16 cellular contexts compared by ENCODE assay signal in genomic region chr4:7366180-7366957, GRCh38.
DNase-seq lines count a peak whose midpoint lies in the region; ATAC-seq, FAIRE-seq and TF ChIP-seq lines count a peak whose summit lies in the region.
"Had no signal": no experiment of that assay in that cellular context is flagged by ENCODE, and none has a peak within 500 bp of the region (broad histone marks: within the 10 kb centered on the region; RNA-seq: fewer than 3 reads in every experiment).

No MANE protein-coding gene starts in this region.

- peak; percentile 70 for DNase-seq in H7
- no peak for DNase-seq in astrocyte (ENCODE audit: low read depth)
- no peak for DNase-seq in nephron progenitor cell
- no peak for DNase-seq in activated naive CD4-positive, alpha-beta T cell treated with anti-CD3 and anti-CD28 coated beads, Interleukin-2, amount 50 U/mL, for 72 hours (ENCODE audit: low spot score in 2 of 2)
- DNase-seq: activated CD4-positive, alpha-beta T cell treated with anti-CD3 and anti-CD28 coated beads, Interleukin-2, amount 10 ng/mL, durations not matched to agents 24 days and 14 days; activated effector memory CD4-positive, alpha-beta T cell treated with anti-CD3 and anti-CD28 coated beads, Interleukin-2, amount 50 U/mL, for 16 hours; kidney glomerular epithelial cell; NCI-H226; stimulated activated CD4-positive, alpha-beta T cell treated with anti-CD3 and anti-CD28 coated beads, Interleukin-12 subunit alpha, Interleukin-12 subunit beta, amount 100 ng/mL, for 4 hours had no signal

- no peak for ATAC-seq in stimulated activated memory B cell treated with anti-CD40 and anti-IgM and Interleukin-4, amounts not matched to agents 10 μg/mL and 1 μg/mL and 100 μg/mL, for 72 hours
- no peak for ATAC-seq in activated naive CD4-positive, alpha-beta T cell treated with anti-CD3 and anti-CD28 coated beads, Interleukin-2, amount 50 U/mL, for 72 hours
- no peak for ATAC-seq in HG02884 (IDR thresholded peaks at IDR 0.05; ENCODE audit: unreplicated experiment)
- ATAC-seq: esophagus mucosa had no signal

- H3K27ac ChIP-seq in BLaER1 (peak overlapping the region; percentile 58; the same call in 1 of the 2 replicates), astrocyte (ENCODE audit: low read depth, low read length) (no peak overlapping the region)
- H3K27ac ChIP-seq: gastrocnemius medialis, neutrophil, suprapubic skin had no signal

- peak overlapping the region; percentile 46; the same call in 1 of the 2 replicates for H3K9ac ChIP-seq in BLaER1
- H3K9ac ChIP-seq in astrocyte (ENCODE audit: low read length) = no peak overlapping the region

- peaks cover 5% of the 10 kb centered on the region for H3K36me3 Mint-ChIP-seq in astrocyte (ENCODE audit: low read depth, unreplicated experiment)
- H3K36me3 Mint-ChIP-seq in nephron progenitor cell (ENCODE audit: low read depth) = peaks cover 4% of the 10 kb centered on the region
- no peaks in the 10 kb centered on the region for H3K36me3 Mint-ChIP-seq in stimulated activated memory B cell treated with anti-CD40 and anti-IgM and Interleukin-4, amounts not matched to agents 10 μg/mL and 1 μg/mL and 100 μg/mL, for 72 hours
- H3K36me3 Mint-ChIP-seq in activated naive CD4-positive, alpha-beta T cell treated with anti-CD3 and anti-CD28 coated beads, Interleukin-2, amount 50 U/mL, for 72 hours = no peaks in the 10 kb centered on the region

- H3K36me3 ChIP-seq in BLaER1 (no peaks in the 10 kb centered on the region), H7 (replicated peaks; ENCODE audit: control insufficient read depth, insufficient read depth, low read length) (no peaks in the 10 kb centered on the region), astrocyte (ENCODE audit: insufficient read depth, low read length) (no peaks in the 10 kb centered on the region)
- H3K36me3 ChIP-seq: gastrocnemius medialis, neutrophil, suprapubic skin had no signal

- H4K20me1 ChIP-seq in BLaER1 (no peaks in the 10 kb centered on the region), astrocyte (ENCODE audit: insufficient read depth, low read length) (peaks cover 57% of the 10 kb centered on the region)

- H3K4me3 ChIP-seq in BLaER1 (no peak overlapping the region), H7 (ENCODE audit: insufficient read depth, low read depth, low read length) (no peak overlapping the region), astrocyte (ENCODE audit: insufficient read depth, low read depth, low read length) (no peak overlapping the region)
- H3K4me3 ChIP-seq: gastrocnemius medialis, suprapubic skin had no signal

- TF ChIP-seq CTCF in astrocyte (IDR thresholded peaks at IDR 0.05; ENCODE audit: insufficient read depth, low read depth, low read length) (no peak), nephron progenitor cell (IDR thresholded peaks at IDR 0.05) (no peak)

- no peak for FAIRE-seq in astrocyte (lab: Jason Lieb, UNC)

- peaks cover 7% of the 10 kb centered on the region for H3K4me1 Mint-ChIP-seq in astrocyte (ENCODE audit: low read depth, unreplicated experiment)
- H3K4me1 Mint-ChIP-seq in nephron progenitor cell = peaks cover 35% of the 10 kb centered on the region
- H3K4me1 Mint-ChIP-seq in stimulated activated memory B cell treated with anti-CD40 and anti-IgM and Interleukin-4, amounts not matched to agents 10 μg/mL and 1 μg/mL and 100 μg/mL, for 72 hours = no peaks in the 10 kb centered on the region
- H3K4me1 Mint-ChIP-seq: activated CD4-positive, alpha-beta T cell treated with anti-CD3 and anti-CD28 coated beads, Interleukin-2, amount 10 ng/mL, durations not matched to agents 24 days and 14 days had no signal

- H3K9me3 ChIP-seq in BLaER1 (peaks cover 3% of the 10 kb centered on the region; the same call in 1 of the 2 replicates), astrocyte (ENCODE audit: insufficient read depth, low read depth, low read length) (no peaks in the 10 kb centered on the region)
- H3K9me3 ChIP-seq: gastrocnemius medialis, neutrophil, suprapubic skin had no signal

- peak overlapping the region; percentile 31 for H3K27ac Mint-ChIP-seq in astrocyte (ENCODE audit: unreplicated experiment)
- H3K27ac Mint-ChIP-seq in nephron progenitor cell = peak overlapping the region; percentile 65
- H3K27ac Mint-ChIP-seq in stimulated activated memory B cell treated with anti-CD40 and anti-IgM and Interleukin-4, amounts not matched to agents 10 μg/mL and 1 μg/mL and 100 μg/mL, for 72 hours = no peak overlapping the region
- H3K27ac Mint-ChIP-seq in activated naive CD4-positive, alpha-beta T cell treated with anti-CD3 and anti-CD28 coated beads, Interleukin-2, amount 50 U/mL, for 72 hours = peak overlapping the region in 1 of 2 donors; percentile 57
- H3K27ac Mint-ChIP-seq: activated CD4-positive, alpha-beta T cell treated with anti-CD3 and anti-CD28 coated beads, Interleukin-2, amount 10 ng/mL, durations not matched to agents 24 days and 14 days had no signal

- H3K27me3 ChIP-seq in BLaER1 (no peaks in the 10 kb centered on the region), H7 (ENCODE audit: control insufficient read depth, insufficient read depth, low read length) (no peaks in the 10 kb centered on the region), astrocyte (ENCODE audit: insufficient read depth, low read length) (peaks cover 25% of the 10 kb centered on the region)

- H3K4me3 Mint-ChIP-seq in astrocyte (ENCODE audit: unreplicated experiment) (peak overlapping the region; percentile 23), nephron progenitor cell (no peak overlapping the region)
- no peak overlapping the region for H3K4me3 Mint-ChIP-seq in stimulated activated memory B cell treated with anti-CD40 and anti-IgM and Interleukin-4, amounts not matched to agents 10 μg/mL and 1 μg/mL and 100 μg/mL, for 72 hours
- H3K4me3 Mint-ChIP-seq: activated CD4-positive, alpha-beta T cell treated with anti-CD3 and anti-CD28 coated beads, Interleukin-2, amount 10 ng/mL, durations not matched to agents 24 days and 14 days had no signal

- H3K4me1 ChIP-seq in BLaER1 (peaks cover 68% of the 10 kb centered on the region), astrocyte (ENCODE audit: insufficient read depth, low read length) (peaks cover 18% of the 10 kb centered on the region)

- no peak overlapping the region for H2AFZ ChIP-seq in astrocyte (ENCODE audit: low read depth, low read length)

- H3K4me2 ChIP-seq in BLaER1 (peak overlapping the region; percentile 72), astrocyte (ENCODE audit: low read length) (no peak overlapping the region)

- H3K79me2 ChIP-seq in astrocyte (ENCODE audit: insufficient read depth, low read length) = no peaks in the 10 kb centered on the region

- H3K27me3 Mint-ChIP-seq in astrocyte (ENCODE audit: low read depth, unreplicated experiment) (peaks cover 22% of the 10 kb centered on the region), nephron progenitor cell (ENCODE audit: low read depth, poor library complexity) (peaks cover 8% of the 10 kb centered on the region)
- peaks cover 10% of the 10 kb centered on the region for H3K27me3 Mint-ChIP-seq in stimulated activated memory B cell treated with anti-CD40 and anti-IgM and Interleukin-4, amounts not matched to agents 10 μg/mL and 1 μg/mL and 100 μg/mL, for 72 hours
- H3K27me3 Mint-ChIP-seq: activated CD4-positive, alpha-beta T cell treated with anti-CD3 and anti-CD28 coated beads, Interleukin-2, amount 10 ng/mL, durations not matched to agents 24 days and 14 days had no signal

- H3K9me3 Mint-ChIP-seq in astrocyte (ENCODE audit: unreplicated experiment) (peaks cover 4% of the 10 kb centered on the region), nephron progenitor cell (no peaks in the 10 kb centered on the region)
- H3K9me3 Mint-ChIP-seq in stimulated activated memory B cell treated with anti-CD40 and anti-IgM and Interleukin-4, amounts not matched to agents 10 μg/mL and 1 μg/mL and 100 μg/mL, for 72 hours = peaks cover 3% of the 10 kb centered on the region
- H3K9me3 Mint-ChIP-seq in activated naive CD4-positive, alpha-beta T cell treated with anti-CD3 and anti-CD28 coated beads, Interleukin-2, amount 50 U/mL, for 72 hours = peaks cover 4 to 5% of the 10 kb centered on the region in 2 donors
